In genomic region chr1:44803062-44803311, GRCh38 we compare ENCODE assay signal across 10 cellular contexts.
A peak's percentile ranks its signal among the peaks of the same experiment; 100 is the strongest.
DNase-seq lines count a peak whose midpoint lies in the region; ATAC-seq lines count a peak whose summit lies in the region.
"Had no signal": no experiment of that assay in that cellular context is flagged by ENCODE, and none has a peak within 500 bp of the region (broad histone marks: within the 10 kb centered on the region; RNA-seq: fewer than 3 reads in every experiment).

No MANE protein-coding gene starts in this region.

- no peaks in the 10 kb centered on the region for H3K27me3 ChIP-seq in layer of hippocampus (ENCODE audit: control insufficient read depth, insufficient read depth, low read length)
- H3K27me3 ChIP-seq: BE2C had no signal

- H3K27me3 Mint-ChIP-seq in activated T-cell treated with anti-CD3 and anti-CD28 coated beads, Interleukin-2, amount 50 U/mL, for 24 hours, result no peaks in the 10 kb centered on the region
- no peaks in the 10 kb centered on the region for H3K27me3 Mint-ChIP-seq in activated naive CD8-positive, alpha-beta T cell

- peak overlapping the region; percentile 88 for H3K4me3 Mint-ChIP-seq in activated T-cell treated with anti-CD3 and anti-CD28 coated beads, Interleukin-2, amount 50 U/mL, for 24 hours
- peak overlapping the region; percentile 97 for H3K4me3 Mint-ChIP-seq in activated naive CD8-positive, alpha-beta T cell

- no peak for ATAC-seq in GM18511 (IDR thresholded peaks at IDR 0.05; ENCODE audit: unreplicated experiment)
- ATAC-seq: activated CD4-positive, CD25-positive, alpha-beta regulatory T cell treated with anti-CD3 and anti-CD28 coated beads, Interleukin-2, amount 50 U/mL, for 24 hours had no signal

- no peaks in the 10 kb centered on the region for H3K9me3 Mint-ChIP-seq in activated T-cell treated with anti-CD3 and anti-CD28 coated beads, Interleukin-2, amount 50 U/mL, for 24 hours
- no peaks in the 10 kb centered on the region for H3K9me3 Mint-ChIP-seq in activated naive CD8-positive, alpha-beta T cell (ENCODE audit: low read depth)

- peak overlapping the region; percentile 53 for H3K27ac ChIP-seq in layer of hippocampus (ENCODE audit: low read depth, low read length)
- peak overlapping the region; percentile 76 for H3K27ac ChIP-seq in substantia nigra (ENCODE audit: low read depth, low read length, poor library complexity, severe bottlenecking)

- peaks cover 71% of the 10 kb centered on the region for H3K4me1 Mint-ChIP-seq in activated T-cell treated with anti-CD3 and anti-CD28 coated beads, Interleukin-2, amount 50 U/mL, for 24 hours (ENCODE audit: low read depth)
- H3K4me1 Mint-ChIP-seq in activated naive CD8-positive, alpha-beta T cell (ENCODE audit: low read depth), result peaks cover 54% of the 10 kb centered on the region

- H3K27ac Mint-ChIP-seq in activated T-cell treated with anti-CD3 and anti-CD28 coated beads, Interleukin-2, amount 50 U/mL, for 24 hours, result peak overlapping the region; percentile 94
- peak overlapping the region; percentile 81 for H3K27ac Mint-ChIP-seq in activated naive CD8-positive, alpha-beta T cell

- peaks cover 71% of the 10 kb centered on the region for H3K36me3 Mint-ChIP-seq in activated T-cell treated with anti-CD3 and anti-CD28 coated beads, Interleukin-2, amount 50 U/mL, for 24 hours (ENCODE audit: low read depth)
- peaks cover 14% of the 10 kb centered on the region for H3K36me3 Mint-ChIP-seq in activated naive CD8-positive, alpha-beta T cell

- no peak for DNase-seq in activated T-cell treated with anti-CD3 and anti-CD28 coated beads, Interleukin-2, amount 50 U/mL, for 24 hours
- DNase-seq in activated T-cell treated with anti-CD3 and anti-CD28 coated beads, Interleukin-2, amount 50 U/mL, for 1 hour, result no peak
- DNase-seq in substantia nigra (lab: John Stamatoyannopoulos, UW), result no peak
- DNase-seq in NCI-H2196 (lab: John Stamatoyannopoulos, UW; ENCODE audit: unreplicated experiment), result no peak
- no peak for DNase-seq in NCI-H2227 (lab: John Stamatoyannopoulos, UW; ENCODE audit: unreplicated experiment)
- DNase-seq: BE2C had no signal
